ENCODE assay signal across 8 cellular contexts in genomic region chr16:10942352-10943297, GRCh38. TPM values are rescaled to one million over a fixed set of nuclear protein-coding genes. Genes with fewer than 3 reads are reported as not detected.
DNase-seq lines count a peak whose midpoint lies in the region; ATAC-seq and TF ChIP-seq lines count a peak whose summit lies in the region.

Gene DEXI (minus strand): TSS chr16:10942468. CDS start chr16:10942005, 463 bp downstream.

- POLR2A ChIA-PET in HEK293 (lab: Yijun Ruan, JAX), result interaction anchor here (0.7 to 1.3 kb wide), 7 partner anchors 10 to 800 kb away, joined by 3 to 13 read pairs (median 6); partner anchors contain the start of genes NUBP1, SOCS1 and TXNDC11

- H3K4me1 ChIP-seq in HEK293 (ENCODE audit: control insufficient read depth, insufficient read depth, low read length) (peaks cover 13% of the 10 kb centered on the region), thymus (ENCODE audit: control insufficient read depth, insufficient read depth, low read length) (peaks cover 58% of the 10 kb centered on the region)

- CTCF ChIA-PET in HEK293 (lab: Yijun Ruan, JAX), result interaction anchor here (0.6 kb wide), 2 partner anchors 10 to 429 kb away, joined by 3 to 5 read pairs; no protein-coding TSS in a partner anchor

- H3K4me1 Mint-ChIP-seq in activated naive CD4-positive, alpha-beta T cell treated with anti-CD3 and anti-CD28 coated beads, Interleukin-2, amount 50 U/mL, for 24 hours, result peaks cover 75% of the 10 kb centered on the region
- H3K4me1 Mint-ChIP-seq in osteocyte (ENCODE audit: unreplicated experiment), result peaks cover 55% of the 10 kb centered on the region

- DNase-seq in GM03348 (ENCODE audit: low spot score) (peak; percentile 100), MV-4-11 (lab: John Stamatoyannopoulos, UW) (peak; percentile 86), glomerular endothelial cell (ENCODE audit: extremely low read depth, low read depth, low spot score) (no peak), osteocyte (ENCODE audit: extremely low spot score, unreplicated experiment) (peak; percentile 98)

- H3K27me3 ChIP-seq in thymus (ENCODE audit: control insufficient read depth, insufficient read depth), result no peaks in the 10 kb centered on the region

- H3K9me3 ChIP-seq in HEK293 (ENCODE audit: control insufficient read depth, insufficient read depth, low read depth, low read length), result no peaks in the 10 kb centered on the region
- H3K9me3 ChIP-seq in thymus (ENCODE audit: control insufficient read depth), result no peaks in the 10 kb centered on the region

- H3K27ac ChIP-seq in HEK293 (ENCODE audit: extremely low read depth, low read depth, low read length) (peak within 1 kb of the TSS; percentile 64), thymus (ENCODE audit: low read depth) (peak within 1 kb of the TSS; percentile 80)

- H3K36me3 ChIP-seq in HEK293 (ENCODE audit: control insufficient read depth in 2 of 2, insufficient read depth in 1 of 2, low read length in 2 of 2) (peaks cover 0 to 29% of the 10 kb centered on the region in 2 experiments; a peak in 1 of 3 replicates), thymus (ENCODE audit: control insufficient read depth, insufficient read depth) (peaks cover 1% of the 10 kb centered on the region)

- peaks cover 4% of the 10 kb centered on the region for H3K36me3 Mint-ChIP-seq in activated naive CD4-positive, alpha-beta T cell treated with anti-CD3 and anti-CD28 coated beads, Interleukin-2, amount 50 U/mL, for 24 hours
- no peaks in the 10 kb centered on the region for H3K36me3 Mint-ChIP-seq in osteocyte (ENCODE audit: unreplicated experiment)

- peak; percentile 78 for ATAC-seq in SK-N-SH treated with all-trans-retinoic acid at 6 μM for 48 hours

- peak within 1 kb of the TSS; percentile 91 for H3K27ac Mint-ChIP-seq in activated naive CD4-positive, alpha-beta T cell treated with anti-CD3 and anti-CD28 coated beads, Interleukin-2, amount 50 U/mL, for 24 hours
- peak within 1 kb of the TSS; percentile 64 for H3K27ac Mint-ChIP-seq in osteocyte (ENCODE audit: unreplicated experiment)

- no peak; the same call in 1 of the 2 replicates for TF ChIP-seq CTCF in HEK293 (tag by site-specific recombination; IDR thresholded peaks at IDR 0.05)
- TF ChIP-seq CTCF in osteocyte (IDR thresholded peaks at IDR 0.05), result no peak

- no peaks in the 10 kb centered on the region for H3K27me3 Mint-ChIP-seq in activated naive CD4-positive, alpha-beta T cell treated with anti-CD3 and anti-CD28 coated beads, Interleukin-2, amount 50 U/mL, for 24 hours
- H3K27me3 Mint-ChIP-seq in osteocyte (ENCODE audit: unreplicated experiment), result no peaks in the 10 kb centered on the region

- H3K4me3 ChIP-seq in HEK293 (ENCODE audit: low read depth, low read length), result peak within 1 kb of the TSS; percentile 61
- peak within 1 kb of the TSS; percentile 69 for H3K4me3 ChIP-seq in thymus (ENCODE audit: low read length)

- WGBS in thymus, result 14% methylated on average over 60 of the region's 60 CpGs

- no peaks in the 10 kb centered on the region for H3K9me3 Mint-ChIP-seq in activated naive CD4-positive, alpha-beta T cell treated with anti-CD3 and anti-CD28 coated beads, Interleukin-2, amount 50 U/mL, for 24 hours
- no peaks in the 10 kb centered on the region for H3K9me3 Mint-ChIP-seq in osteocyte (ENCODE audit: unreplicated experiment)

- H3K4me3 Mint-ChIP-seq in activated naive CD4-positive, alpha-beta T cell treated with anti-CD3 and anti-CD28 coated beads, Interleukin-2, amount 50 U/mL, for 24 hours, result peak within 1 kb of the TSS; percentile 97
- peak within 1 kb of the TSS; percentile 90 for H3K4me3 Mint-ChIP-seq in osteocyte (ENCODE audit: unreplicated experiment)

TF ChIP-seq in HEK293, 187 proteins besides CTCF, POLR2A, EP300 and RAD21 (continues in another document):
- TF ChIP-seq HOXA7 (CRISPR knock-in tag; IDR thresholded peaks at IDR 0.05; ENCODE audit: borderline replicate concordance), result no peak
- TF ChIP-seq ZNF518A (tag by site-specific recombination; conservative IDR thresholded peaks at IDR 0.05; ENCODE audit: low read depth), result no peak
- peak; percentile 87 for TF ChIP-seq SP3 (tag by site-specific recombination; IDR thresholded peaks at IDR 0.05)
- no peak for TF ChIP-seq ZNF473 (tag by site-specific recombination; IDR thresholded peaks at IDR 0.05)
- no peak for TF ChIP-seq ZNF670 (tag by site-specific recombination; IDR thresholded peaks at IDR 0.05; ENCODE audit: low read depth)
- no peak for TF ChIP-seq OVOL3 (tag by site-specific recombination; IDR thresholded peaks at IDR 0.05)
- TF ChIP-seq ZNF19 (tag by site-specific recombination; IDR thresholded peaks at IDR 0.05; ENCODE audit: low read depth), result no peak

TF ChIP-seq in SK-N-SH treated with all-trans-retinoic acid at 6 μM for 48 hours, 23 proteins besides CTCF, POLR2A, EP300 and RAD21:
- TF ChIP-seq ARNTL (CRISPR knock-in tag; IDR thresholded peaks at IDR 0.05; ENCODE audit: borderline replicate concordance, low read depth), result no peak
- TF ChIP-seq OSR1 (CRISPR knock-in tag; IDR thresholded peaks at IDR 0.05), result no peak
- TF ChIP-seq ESRRG (CRISPR knock-in tag; IDR thresholded peaks at IDR 0.05), result no peak
- TF ChIP-seq BACH2 (CRISPR knock-in tag; IDR thresholded peaks at IDR 0.05; ENCODE audit: borderline replicate concordance), result no peak
- TF ChIP-seq PPARA (CRISPR knock-in tag; IDR thresholded peaks at IDR 0.05; ENCODE audit: borderline replicate concordance), result no peak
- TF ChIP-seq ZFP3 (CRISPR knock-in tag; IDR thresholded peaks at IDR 0.05), result no peak
- TF ChIP-seq PATZ1 (CRISPR knock-in tag; IDR thresholded peaks at IDR 0.05; ENCODE audit: borderline replicate concordance), result no peak
- no peak for TF ChIP-seq ZFP30 (CRISPR knock-in tag; IDR thresholded peaks at IDR 0.05)
- no peak for TF ChIP-seq ZNF8 (CRISPR knock-in tag; IDR thresholded peaks at IDR 0.05)
- TF ChIP-seq RARB (CRISPR knock-in tag; IDR thresholded peaks at IDR 0.05), result no peak

RNA-seq across cellular contexts. Expression of gene DEXI, which starts in this region (rescaled TPM):
- total RNA-seq in glomerular endothelial cell (57.6 and 69.0 TPM in 2 replicates), osteocyte (32.4 and 35.8 TPM in 2 replicates)
- polyA plus RNA-seq in thymus, result 22.5 TPM
